ENCODE assay signal across 8 cellular contexts in genomic region chr11:65135633-65136145, GRCh38. TPM values are rescaled to one million over a fixed set of nuclear protein-coding genes. Genes with fewer than 3 reads are reported as not detected.
DNase-seq lines count a peak whose midpoint lies in the region; ATAC-seq, FAIRE-seq and TF ChIP-seq lines count a peak whose summit lies in the region.

No MANE protein-coding gene starts in this region.

- no peak for FAIRE-seq in frontal cortex (lab: Jason Lieb, UNC)

- no peak for TF ChIP-seq EP300 in upper lobe of left lung (IDR thresholded peaks at IDR 0.05)

- peaks cover 0 to 24% (median 22%) of the 10 kb centered on the region in 9 donors for H3K36me3 ChIP-seq in heart left ventricle
- peaks cover 1 to 16% of the 10 kb centered on the region in 2 donors for H3K36me3 ChIP-seq in body of pancreas (replicated peaks in 1 of 2; ENCODE audit: insufficient read depth in 1 of 2, low read depth in 2 of 2)
- peaks cover 6 to 23% of the 10 kb centered on the region in 2 donors for H3K36me3 ChIP-seq in lung (ENCODE audit: control insufficient read depth in 2 of 2, insufficient read depth in 2 of 2, low read length in 2 of 2)
- H3K36me3 ChIP-seq in upper lobe of left lung, result peaks cover 7 to 22% (median 20%) of the 10 kb centered on the region in 4 donors

- WGBS in heart left ventricle, 4 donors, result 56 to 65% (median 60%) methylated on average over 11 of the region's 11 CpGs
- WGBS in body of pancreas, 2 donors, result 36 to 39% methylated on average over 11 of the region's 11 CpGs
- WGBS in lung, 2 donors, result 60 to 61% methylated on average over 11 of the region's 11 CpGs
- WGBS in upper lobe of left lung, 2 donors, result 56 to 57% methylated on average over 11 of the region's 11 CpGs

- H3K9me3 ChIP-seq in heart left ventricle, result no peaks in the 10 kb centered on the region
- H3K9me3 ChIP-seq in body of pancreas, result no peaks in the 10 kb centered on the region
- no peaks in the 10 kb centered on the region for H3K9me3 ChIP-seq in lung (ENCODE audit: control insufficient read depth in 2 of 2, insufficient read depth in 1 of 2, low read length in 1 of 2)
- H3K9me3 ChIP-seq in upper lobe of left lung, result no peaks in the 10 kb centered on the region

- H3K27me3 ChIP-seq in heart left ventricle (no peaks in the 10 kb centered on the region), body of pancreas (no peaks in the 10 kb centered on the region), lung (ENCODE audit: control insufficient read depth, insufficient read depth) (no peaks in the 10 kb centered on the region), upper lobe of left lung (no peaks in the 10 kb centered on the region)

- no peak for DNase-seq in heart left ventricle
- no peak for DNase-seq in left cardiac atrium
- peak in 1 of 4 donors; percentile 5 for DNase-seq in body of pancreas
- DNase-seq in lung (ENCODE audit: low spot score), result no peak
- DNase-seq in upper lobe of left lung, result no peak
- no peak for DNase-seq in frontal cortex (ENCODE audit: low spot score in 2 of 2)
- DNase-seq in Kasumi-1 (lab: John Stamatoyannopoulos, UW), result no peak
- no peak for DNase-seq in H4 (ENCODE audit: low spot score)

- TF ChIP-seq CTCF in heart left ventricle (IDR thresholded peaks at IDR 0.05), result no peak
- TF ChIP-seq CTCF in body of pancreas (IDR thresholded peaks at IDR 0.05), result no peak
- no peak for TF ChIP-seq CTCF in lung (IDR thresholded peaks at IDR 0.05; ENCODE audit: control extremely low read depth, extremely low read depth)
- TF ChIP-seq CTCF in upper lobe of left lung (IDR thresholded peaks at IDR 0.05), result no peak

- H3K27ac ChIP-seq in heart left ventricle (peak overlapping the region; percentile 94 to 99 (median 98)), body of pancreas (peak overlapping the region; percentile 98 to 100 (median 99)), lung (ENCODE audit: low read depth in 1 of 2, low read length in 1 of 2) (peak overlapping the region; percentile 96 to 98), upper lobe of left lung (peak overlapping the region; percentile 97 to 99 (median 98))

- H3K4me3 ChIP-seq in heart left ventricle, result peak overlapping the region; percentile 63 to 98 (median 89)
- H3K4me3 ChIP-seq in body of pancreas, result no peak overlapping the region
- peak overlapping the region; percentile 24 for H3K4me3 ChIP-seq in lung
- H3K4me3 ChIP-seq in upper lobe of left lung, result peak overlapping the region in 3 of 4 donors; percentile 67 to 98 (median 86)

- intact Hi-C loops in heart left ventricle (cut with DNase I) (loop anchor here in 7 of 10 donors (2.0 to 5.0 kb wide), 3 partner anchors 37 to 47 kb away; partner anchors contain the start of genes CAPN1 (in 6 of the 7) and SPDYC (in 1 of the 7)), left cardiac atrium (cut with DNase I) (no loop called here), body of pancreas (cut with DNase I) (no loop called here)

- peaks cover 0 to 34% (median 26%) of the 10 kb centered on the region in 12 donors for H3K4me1 ChIP-seq in heart left ventricle
- peaks cover 47% of the 10 kb centered on the region for H3K4me1 ChIP-seq in body of pancreas
- H3K4me1 ChIP-seq in lung (ENCODE audit: control insufficient read depth in 2 of 2, insufficient read depth in 2 of 2, low read length in 2 of 2), result peaks cover 0 to 20% of the 10 kb centered on the region in 2 donors
- H3K4me1 ChIP-seq in upper lobe of left lung, result peaks cover 24 to 33% (median 27%) of the 10 kb centered on the region in 4 donors

- ATAC-seq in heart left ventricle (no peak), left cardiac atrium (no peak), body of pancreas (no peak), lung (ENCODE audit: insufficient read depth, low FRiP score) (no peak), upper lobe of left lung (ENCODE audit: low FRiP score in 2 of 2) (no peak)

- TF ChIP-seq POLR2A in heart left ventricle (IDR thresholded peaks at IDR 0.05) (no peak), body of pancreas (IDR thresholded peaks at IDR 0.05) (no peak), upper lobe of left lung (IDR thresholded peaks at IDR 0.05) (no peak)

RNA-seq across cellular contexts. Expression of gene SYVN1, which starts 1.4 kb away (rescaled TPM):
- total RNA-seq in heart left ventricle, result 10 to 100 TPM; 21.7 to 65.8 (median 28.2) TPM
- 10 to 100 TPM; 13.9 to 34.5 TPM for polyA plus RNA-seq in heart left ventricle
- total RNA-seq in left cardiac atrium, result 10 to 100 TPM; 33.2 to 41.6 TPM
- 10 to 100 TPM; 41.0 to 97.2 TPM for total RNA-seq in body of pancreas
- 10 to 100 TPM; 38.8 to 80.7 TPM for total RNA-seq in lung
- 10 to 100 TPM; 31.6 to 36.5 TPM for polyA plus RNA-seq in lung
- total RNA-seq in upper lobe of left lung, result 10 to 100 TPM; 31.1 to 70.6 (median 50.0) TPM
- 7.7 TPM for total RNA-seq in frontal cortex
- total RNA-seq in H4 (2014; rRNA removed; shearing (Covaris generic)), result 6.4 and 18.0 TPM in 2 replicates

RNA-seq across cellular contexts. Expression of gene MRPL49, which starts 13.6 kb away (rescaled TPM):
- total RNA-seq in heart left ventricle, result 10 to 100 TPM; 33.1 to 66.6 (median 42.1) TPM
- 10 to 100 TPM; 13.7 to 59.2 TPM for polyA plus RNA-seq in heart left ventricle
- total RNA-seq in left cardiac atrium, result 10 to 100 TPM; 26.3 to 33.4 TPM
- total RNA-seq in body of pancreas, result 10 to 100 TPM; 34.2 to 35.6 TPM
- total RNA-seq in lung, result 10 to 100 TPM; 35.6 to 44.3 TPM
- 10 to 100 TPM; 26.3 to 57.2 TPM for polyA plus RNA-seq in lung
- 10 to 100 TPM; 15.7 to 78.6 (median 57.1) TPM for total RNA-seq in upper lobe of left lung
- total RNA-seq in frontal cortex, result 29.3 TPM
- 61.6 and 76.7 TPM in 2 replicates for total RNA-seq in H4 (2014; rRNA removed; shearing (Covaris generic))

RNA-seq across cellular contexts. Expression of gene FAU, which starts 13.8 kb away (rescaled TPM):
- 100 to 1,000 TPM; 388 to 652 (median 636) TPM for total RNA-seq in heart left ventricle
- 1,000 to 10,000 TPM in 1 of 2 donors, 100 to 1,000 TPM in 1; 973 to 1,119 TPM for polyA plus RNA-seq in heart left ventricle
- total RNA-seq in left cardiac atrium, result 100 to 1,000 TPM; 651 to 723 TPM
- 1,000 to 10,000 TPM; 1,320 to 1,355 TPM for total RNA-seq in body of pancreas
- total RNA-seq in lung, result 100 to 1,000 TPM; 334 to 904 TPM
- 1,000 to 10,000 TPM; 1,051 to 1,580 TPM for polyA plus RNA-seq in lung
- total RNA-seq in upper lobe of left lung, result 1,000 to 10,000 TPM in 1 of 6 donors, 100 to 1,000 TPM in 5; 405 to 1,014 (median 590) TPM
- 251 TPM for total RNA-seq in frontal cortex
- total RNA-seq in H4 (2014; rRNA removed; shearing (Covaris generic)), result 322 and 327 TPM in 2 replicates

RNA-seq across cellular contexts. Expression of gene ZNHIT2, which starts 18.2 kb away (rescaled TPM):
- total RNA-seq in heart left ventricle, result 10 to 100 TPM in 1 of 9 donors, 1 to 10 TPM in 8; 5.5 to 14.3 (median 7.3) TPM
- polyA plus RNA-seq in heart left ventricle, result 10 to 100 TPM; 12.4 to 15.5 TPM
- total RNA-seq in left cardiac atrium, result 1 to 10 TPM; 6.6 to 8.2 TPM
- total RNA-seq in body of pancreas, result 10 to 100 TPM; 18.7 to 33.9 TPM
- 10 to 100 TPM in 1 of 2 donors, 1 to 10 TPM in 1; 6.3 to 19.6 TPM for total RNA-seq in lung
- polyA plus RNA-seq in lung, result 10 to 100 TPM; 19.3 to 23.7 TPM
- total RNA-seq in upper lobe of left lung, result 10 to 100 TPM; 12.6 to 28.5 (median 15.2) TPM
- 6.1 TPM for total RNA-seq in frontal cortex
- 5.6 and 8.0 TPM in 2 replicates for total RNA-seq in H4 (2014; rRNA removed; shearing (Covaris generic))

RNA-seq across cellular contexts. Expression of gene TM7SF2, which starts 24.0 kb away (rescaled TPM):
- 100 to 1,000 TPM in 3 of 9 donors, 10 to 100 TPM in 6; 25.1 to 752 (median 78.6) TPM for total RNA-seq in heart left ventricle
- 10 to 100 TPM; 17.6 to 59.9 TPM for polyA plus RNA-seq in heart left ventricle
- 10 to 100 TPM; 50.0 to 53.2 TPM for total RNA-seq in left cardiac atrium
- total RNA-seq in body of pancreas, result 10 to 100 TPM; 25.4 to 85.6 TPM
- total RNA-seq in lung, result 10 to 100 TPM; 41.0 to 68.4 TPM
- polyA plus RNA-seq in lung, result 10 to 100 TPM; 30.3 to 82.7 TPM
- 10 to 100 TPM; 36.8 to 82.7 (median 45.5) TPM for total RNA-seq in upper lobe of left lung
- total RNA-seq in frontal cortex, result 54.6 TPM
- 3.2 and 5.2 TPM in 2 replicates for total RNA-seq in H4 (2014; rRNA removed; shearing (Covaris generic))

Comparison
In these comparisons a context has a peak if more than half of its experiments do, and no peak if none do; other contexts are left out.
1. intact Hi-C loops: an anchor here in heart left ventricle (2.0 to 5.0 kb wide); none called in left cardiac atrium and body of pancreas.
2. H3K4me3 ChIP-seq: peak in heart left ventricle (12 of 12), lung (single experiment) and upper lobe of left lung (3 of 4); none in body of pancreas (0 of 2).
3. Peak in every context shown above with its lines, with median percentiles within 50 percentile points of each other: H3K27ac ChIP-seq.